In the genomic region with DNA sequence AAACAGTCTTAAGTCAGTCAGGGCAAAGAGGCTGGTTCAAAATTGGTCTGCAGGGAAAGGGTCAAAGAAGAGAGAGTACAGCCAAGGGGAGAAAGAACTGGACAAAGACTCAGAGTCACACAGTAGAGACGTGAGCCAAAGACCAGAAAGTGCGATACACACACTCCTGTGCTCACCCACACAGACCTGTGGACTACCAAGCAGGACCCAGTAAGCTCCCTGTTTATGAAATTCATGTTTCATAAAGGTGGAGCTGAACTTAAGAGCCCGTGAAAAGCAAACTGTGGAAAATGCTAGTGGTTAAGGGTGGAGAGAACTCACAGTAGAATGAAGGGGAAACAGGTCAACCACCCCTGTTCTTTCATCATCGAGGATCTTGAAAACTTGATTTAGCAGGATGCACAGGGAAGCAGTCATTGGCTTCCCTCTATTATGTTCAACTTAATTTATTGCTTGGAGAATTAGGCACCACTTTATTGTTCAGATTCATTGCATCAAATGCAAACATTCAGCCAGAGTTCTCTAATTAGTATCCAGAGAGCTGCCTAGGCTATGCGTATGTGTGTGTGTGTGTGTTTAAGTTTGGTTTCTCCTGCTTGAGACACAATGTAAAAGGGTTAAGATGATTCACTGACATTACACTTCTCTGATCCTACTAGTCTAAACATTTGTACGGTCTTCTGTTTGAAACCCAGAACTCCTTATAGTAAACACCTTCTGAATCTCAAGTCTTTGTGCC, we compare ENCODE assay signal across 25 cellular contexts.
DNase-seq lines count a peak whose midpoint lies in the region; ATAC-seq, FAIRE-seq and TF ChIP-seq lines count a peak whose summit lies in the region.
"Had no signal": no experiment of that assay in that cellular context is flagged by ENCODE, and none has a peak within 500 bp of the region (broad histone marks: within the 10 kb centered on the region; RNA-seq: fewer than 3 reads in every experiment).

No MANE protein-coding gene starts in this region.

- H3K27me3 Mint-ChIP-seq in activated T-cell treated with anti-CD3 and anti-CD28 coated beads, Interleukin-2, amount 50 U/mL, for 4 hours (ENCODE audit: low read depth), result no peaks in the 10 kb centered on the region
- no peaks in the 10 kb centered on the region for H3K27me3 Mint-ChIP-seq in activated T-helper 17 cell treated with anti-CD3 and anti-CD28 coated beads, Interleukin-2, amount 50 U/mL, for 72 hours
- no peaks in the 10 kb centered on the region for H3K27me3 Mint-ChIP-seq in stimulated activated naive CD8-positive, alpha-beta T cell treated with anti-CD3 and anti-CD28 coated beads, Interleukin-15, amount 100 ng/mL, for 72 hours
- H3K27me3 Mint-ChIP-seq: activated CD4-positive, alpha-beta T cell treated with anti-CD3 and anti-CD28 coated beads, Interleukin-2, amount 10 ng/mL, durations not matched to agents 7 days and 5 days; progenitor cell of endocrine pancreas had no signal

- H3K79me2 ChIP-seq in endothelial cell of umbilical vein (ENCODE audit: control insufficient read depth, insufficient read depth, low read length), result no peaks in the 10 kb centered on the region

- peak; percentile 86 to 89 for ATAC-seq in activated T-cell treated with anti-CD3 and anti-CD28 coated beads, Interleukin-2, amount 50 U/mL, for 4 hours
- ATAC-seq in activated T-helper 17 cell treated with anti-CD3 and anti-CD28 coated beads, Interleukin-2, amount 50 U/mL, for 72 hours (replicated peaks), result peak; percentile 65
- peak; percentile 79 for ATAC-seq in stimulated activated naive CD8-positive, alpha-beta T cell treated with anti-CD3 and anti-CD28 coated beads, Interleukin-15, amount 100 ng/mL, for 72 hours
- ATAC-seq: GM12878 had no signal

- no TSS peak for BruUV-seq in endothelial cell of umbilical vein (replicated peaks; lab: Mats Ljungman, UMichigan)

- no peak overlapping the region for H2AFZ ChIP-seq in endothelial cell of umbilical vein (ENCODE audit: low read depth, low read length)

- H4K20me1 ChIP-seq in endothelial cell of umbilical vein (replicated peaks; ENCODE audit: control insufficient read depth, extremely low read depth, insufficient read depth, low read length), result no peaks in the 10 kb centered on the region

- H3K36me3 Mint-ChIP-seq in activated T-cell treated with anti-CD3 and anti-CD28 coated beads, Interleukin-2, amount 50 U/mL, for 4 hours (ENCODE audit: insufficient read depth), result peaks cover 16% of the 10 kb centered on the region
- H3K36me3 Mint-ChIP-seq in activated T-helper 17 cell treated with anti-CD3 and anti-CD28 coated beads, Interleukin-2, amount 50 U/mL, for 72 hours (ENCODE audit: low read depth), result peaks cover 12% of the 10 kb centered on the region
- H3K36me3 Mint-ChIP-seq: brain had no signal

- POLR2A ChIA-PET in endothelial cell of umbilical vein (lab: Charles Lee), result no interaction called here

- H3K4me1 ChIP-seq in endothelial cell of umbilical vein (ENCODE audit: control insufficient read depth, extremely low read depth, insufficient read depth, low read length), result peaks cover 12% of the 10 kb centered on the region

- H3K27ac Mint-ChIP-seq in activated T-helper 17 cell treated with anti-CD3 and anti-CD28 coated beads, Interleukin-2, amount 50 U/mL, for 72 hours, result peak overlapping the region; percentile 61
- peak overlapping the region; percentile 27 to 87 for H3K27ac Mint-ChIP-seq in stimulated activated naive CD8-positive, alpha-beta T cell treated with anti-CD3 and anti-CD28 coated beads, Interleukin-15, amount 100 ng/mL, for 72 hours
- H3K27ac Mint-ChIP-seq: activated CD4-positive, alpha-beta T cell treated with anti-CD3 and anti-CD28 coated beads, Interleukin-2, amount 10 ng/mL, durations not matched to agents 7 days and 5 days; progenitor cell of endocrine pancreas; T-helper 1 cell treated with Interleukin-12 subunit alpha and Interleukin-12 subunit beta and Interleukin-4 antibody, amounts not matched to agents 30 μg/mL and 1 μg/mL, for 36 hours had no signal

- no peaks in the 10 kb centered on the region for H3K27me3 ChIP-seq in endothelial cell of umbilical vein (ENCODE audit: control insufficient read depth in 2 of 2, insufficient read depth in 2 of 2, low read length in 2 of 2)
- H3K27me3 ChIP-seq: neutrophil had no signal

- no peak overlapping the region for H3K4me2 ChIP-seq in endothelial cell of umbilical vein (ENCODE audit: insufficient read depth, low read length)

- peaks cover 41% of the 10 kb centered on the region for H3K4me1 Mint-ChIP-seq in activated T-cell treated with anti-CD3 and anti-CD28 coated beads, Interleukin-2, amount 50 U/mL, for 4 hours (ENCODE audit: low read depth)
- H3K4me1 Mint-ChIP-seq in activated T-helper 17 cell treated with anti-CD3 and anti-CD28 coated beads, Interleukin-2, amount 50 U/mL, for 72 hours, result peaks cover 27% of the 10 kb centered on the region
- peaks cover 34% of the 10 kb centered on the region for H3K4me1 Mint-ChIP-seq in stimulated activated naive CD8-positive, alpha-beta T cell treated with anti-CD3 and anti-CD28 coated beads, Interleukin-15, amount 100 ng/mL, for 72 hours

- dilution Hi-C loops in endothelial cell of umbilical vein (cut with MboI; ENCODE audit: extremely low pct_ligation_motif_present, low sequenced_read_pairs), result no loop called here

- intact Hi-C loops in endothelial cell of umbilical vein (cut with micrococcal nuclease), result no loop called here

- H3K9me1 ChIP-seq in endothelial cell of umbilical vein (replicated peaks; ENCODE audit: control insufficient read depth, extremely low read depth, insufficient read depth, low read length), result no peaks in the 10 kb centered on the region

- H3K9ac ChIP-seq in endothelial cell of umbilical vein (replicated peaks; ENCODE audit: extremely low read depth, insufficient read depth, low read length), result no peak overlapping the region

- peak overlapping the region; percentile 71 for H3K4me3 Mint-ChIP-seq in activated T-cell treated with anti-CD3 and anti-CD28 coated beads, Interleukin-2, amount 50 U/mL, for 4 hours
- no peak overlapping the region for H3K4me3 Mint-ChIP-seq in activated T-helper 17 cell treated with anti-CD3 and anti-CD28 coated beads, Interleukin-2, amount 50 U/mL, for 72 hours
- H3K4me3 Mint-ChIP-seq in stimulated activated naive CD8-positive, alpha-beta T cell treated with anti-CD3 and anti-CD28 coated beads, Interleukin-15, amount 100 ng/mL, for 72 hours, result peak overlapping the region; percentile 29 to 55
- H3K4me3 Mint-ChIP-seq: activated CD4-positive, alpha-beta T cell treated with anti-CD3 and anti-CD28 coated beads, Interleukin-2, amount 10 ng/mL, durations not matched to agents 7 days and 5 days; T-helper 1 cell treated with Interleukin-12 subunit alpha and Interleukin-12 subunit beta and Interleukin-4 antibody, amounts not matched to agents 30 μg/mL and 1 μg/mL, for 36 hours had no signal

- no peak overlapping the region for H3K4me3 ChIP-seq in endothelial cell of umbilical vein (replicated peaks in 1 of 3; ENCODE audit: insufficient read depth in 1 of 3, low read depth in 1 of 3, low read length in 3 of 3)
- H3K4me3 ChIP-seq: GM12878 had no signal

- no peak for TF ChIP-seq POLR2A in endothelial cell of umbilical vein (IDR thresholded peaks at IDR 0.05; ENCODE audit: low read depth, low read length)

- CTCF ChIA-PET in endothelial cell of umbilical vein (lab: Charles Lee), result interaction anchor here (1.0 kb wide), 1 partner anchor 28 kb away, joined by 3 read pairs; no protein-coding TSS in a partner anchor

- H3K27ac ChIP-seq in endothelial cell of umbilical vein (ENCODE audit: insufficient read depth, low read depth, low read length), result no peak overlapping the region
- H3K27ac ChIP-seq: C4-2B, neutrophil had no signal

- no peak for TF ChIP-seq CTCF in endothelial cell of umbilical vein (IDR thresholded peaks at IDR 0.05; ENCODE audit: extremely low read depth in 1 of 2, insufficient read depth in 1 of 2, low read depth in 1 of 2, low read length in 2 of 2)
- no peak for TF ChIP-seq CTCF in GM13977 (IDR thresholded peaks at IDR 0.05; ENCODE audit: extremely low read depth, insufficient read depth, missing control alignments)

- H3K36me3 ChIP-seq in endothelial cell of umbilical vein (ENCODE audit: control insufficient read depth in 2 of 2, extremely low read depth in 1 of 2, insufficient read depth in 2 of 2, low read length in 2 of 2), result no peaks in the 10 kb centered on the region
- H3K36me3 ChIP-seq: neutrophil had no signal

- in situ Hi-C loops in GM13977 (cut with MboI; ENCODE audit: low pct_unique_long_range_greater_than_20kb, low sequenced_read_pairs, unreplicated experiment), result loop anchor here (25.0 kb wide), 1 partner anchor 103 kb away; no protein-coding TSS in a partner anchor

- no peak for DNase-seq in activated T-cell treated with anti-CD3 and anti-CD28 coated beads, Interleukin-2, amount 50 U/mL, for 4 hours
- DNase-seq in activated T-cell treated with anti-CD3 and anti-CD28 coated beads, Interleukin-2, amount 50 U/mL, for 48 hours, result no peak
- DNase-seq in endothelial cell of umbilical vein (ENCODE audit: low read depth, low spot score) (peak; percentile 25), GM13977 (ENCODE audit: low spot score) (no peak)
- no peak for DNase-seq in stimulated activated naive CD8-positive, alpha-beta T cell treated with anti-CD3 and anti-CD28 coated beads, Interleukin-15, amount 100 ng/mL, for 72 hours
- DNase-seq in central memory CD4-positive, alpha-beta T cell, result no peak
- DNase-seq: activated CD4-positive, alpha-beta T cell treated with anti-CD3 and anti-CD28 coated beads, Interleukin-2, amount 10 ng/mL, durations not matched to agents 7 days and 5 days; effector CD8-positive, alpha-beta T cell; KBM-7; mesendoderm; MM.1S; NCI-H146; NCI-H2171; NCI-H524 treated with DMSO at 0.1 percent for 48 hours; stimulated activated CD8-positive, alpha-beta memory T cell treated with anti-CD3 and anti-CD28 coated beads, Interleukin-4, amount 100 ng/mL, for 48 hours; substantia nigra had no signal

- no peaks in the 10 kb centered on the region for H3K9me3 ChIP-seq in endothelial cell of umbilical vein (replicated peaks; ENCODE audit: control insufficient read depth, insufficient read depth, low read length)
- H3K9me3 ChIP-seq: neutrophil had no signal

- H3K9me3 Mint-ChIP-seq in activated T-cell treated with anti-CD3 and anti-CD28 coated beads, Interleukin-2, amount 50 U/mL, for 4 hours, result no peaks in the 10 kb centered on the region
- no peaks in the 10 kb centered on the region for H3K9me3 Mint-ChIP-seq in activated T-helper 17 cell treated with anti-CD3 and anti-CD28 coated beads, Interleukin-2, amount 50 U/mL, for 72 hours
- H3K9me3 Mint-ChIP-seq in stimulated activated naive CD8-positive, alpha-beta T cell treated with anti-CD3 and anti-CD28 coated beads, Interleukin-15, amount 100 ng/mL, for 72 hours, result no peaks in the 10 kb centered on the region
- H3K9me3 Mint-ChIP-seq: brain; T-helper 1 cell treated with Interleukin-12 subunit alpha and Interleukin-12 subunit beta and Interleukin-4 antibody, amounts not matched to agents 30 μg/mL and 1 μg/mL, for 36 hours had no signal

- no peak for FAIRE-seq in endothelial cell of umbilical vein (lab: Jason Lieb, UNC)
- FAIRE-seq: frontal cortex, GM12878, urothelium cell line had no signal

TF ChIP-seq in endothelial cell of umbilical vein, 7 proteins besides CTCF, POLR2A, EP300 and RAD21:
- TF ChIP-seq MYC (IDR thresholded peaks at IDR 0.05; ENCODE audit: low read depth, low read length), result no peak
TF ChIP-seq in endothelial cell of umbilical vein: peak in this region for 0.
